16 cellular contexts compared by ENCODE assay signal in genomic region chr5:67375606-67376005, GRCh38.
DNase-seq lines count a peak whose midpoint lies in the region; TF ChIP-seq lines count a peak whose summit lies in the region.
"Had no signal": no experiment of that assay in that cellular context is flagged by ENCODE, and none has a peak within 500 bp of the region (broad histone marks: within the 10 kb centered on the region; RNA-seq: fewer than 3 reads in every experiment).

No MANE protein-coding gene starts in this region.

- CTCF ChIA-PET in GM10248 (lab: Yijun Ruan, JAX): no interaction called here

- POLR2A ChIA-PET in GM10248 (lab: Yijun Ruan, JAX): no interaction called here

- DNase-seq in COLO668 (lab: John Stamatoyannopoulos, UW; ENCODE audit: unreplicated experiment) (peak; percentile 2), LNCaP clone FGC (ENCODE audit: low read depth) (no peak), epithelial cell of proximal tubule (ENCODE audit: low read depth) (no peak), NCI-H2107 treated with DMSO at 0.1 percent for 48 hours (lab: John Stamatoyannopoulos, UW; ENCODE audit: unreplicated experiment) (no peak), GM10248 (ENCODE audit: extremely low spot score) (no peak), NCI-H146 (lab: John Stamatoyannopoulos, UW) (no peak)
- DNase-seq in activated CD8-positive, alpha-beta memory T cell treated with anti-CD3 and anti-CD28 coated beads for 24 hours: no peak
- DNase-seq: activated T-cell treated with anti-CD3 and anti-CD28 coated beads, Interleukin-2, amount 50 U/mL, for 4 hours; caudate nucleus; foreskin fibroblast; MV-4-11; NCI-H774; retina had no signal

- no peak overlapping the region for H3K27ac ChIP-seq in 22Rv1

- H3K4me3 ChIP-seq in LNCaP clone FGC (ENCODE audit: low read depth, low read length) (no peak overlapping the region), epithelial cell of proximal tubule (ENCODE audit: low read depth, low read length) (no peak overlapping the region)
- H3K4me3 ChIP-seq: HAP-1, lung had no signal

- peak; percentile 29 for TF ChIP-seq CTCF in 22Rv1 (IDR thresholded peaks at IDR 0.05)
- 0 out of 2 replicates have a peak, but pooled peaks have one; percentile 9 for TF ChIP-seq CTCF in LNCaP clone FGC (IDR thresholded peaks at IDR 0.05; ENCODE audit: control insufficient read depth, extremely low read depth, insufficient read depth)
- TF ChIP-seq CTCF in epithelial cell of proximal tubule (conservative IDR thresholded peaks at IDR 0.05; ENCODE audit: low read depth, low read length): peak; percentile 34
- TF ChIP-seq CTCF in GM10248 (IDR thresholded peaks at IDR 0.05; ENCODE audit: control extremely low read depth, extremely low read depth, low read depth, missing control alignments): no peak
